1 cellular context compared by ENCODE assay signal in the genomic region with DNA sequence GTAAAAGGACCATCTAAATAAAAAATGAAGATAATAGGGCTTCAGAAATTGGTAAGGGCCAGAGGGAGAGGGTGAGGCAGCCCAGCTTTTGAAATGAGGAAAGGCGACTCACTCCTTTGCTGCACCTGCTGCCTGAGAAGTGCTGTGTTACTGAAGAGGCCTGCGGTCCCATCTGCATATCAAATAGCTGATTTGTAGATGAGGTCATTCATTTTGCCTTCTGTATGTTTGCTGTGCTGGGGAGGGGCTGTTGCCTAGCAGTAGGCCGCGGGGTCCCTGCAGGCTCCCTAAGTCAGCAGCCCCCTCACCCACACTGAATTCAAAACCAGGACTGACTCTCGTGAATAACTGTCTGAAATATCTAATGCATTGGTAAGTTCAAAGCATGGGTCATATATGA.
TF ChIP-seq lines count a peak whose summit lies in the region.

No MANE protein-coding gene starts in this region.

TF ChIP-seq in SK-N-SH, 30 proteins besides CTCF, POLR2A, EP300 and RAD21 (continued from another document):
- TF ChIP-seq, protein P1, sequence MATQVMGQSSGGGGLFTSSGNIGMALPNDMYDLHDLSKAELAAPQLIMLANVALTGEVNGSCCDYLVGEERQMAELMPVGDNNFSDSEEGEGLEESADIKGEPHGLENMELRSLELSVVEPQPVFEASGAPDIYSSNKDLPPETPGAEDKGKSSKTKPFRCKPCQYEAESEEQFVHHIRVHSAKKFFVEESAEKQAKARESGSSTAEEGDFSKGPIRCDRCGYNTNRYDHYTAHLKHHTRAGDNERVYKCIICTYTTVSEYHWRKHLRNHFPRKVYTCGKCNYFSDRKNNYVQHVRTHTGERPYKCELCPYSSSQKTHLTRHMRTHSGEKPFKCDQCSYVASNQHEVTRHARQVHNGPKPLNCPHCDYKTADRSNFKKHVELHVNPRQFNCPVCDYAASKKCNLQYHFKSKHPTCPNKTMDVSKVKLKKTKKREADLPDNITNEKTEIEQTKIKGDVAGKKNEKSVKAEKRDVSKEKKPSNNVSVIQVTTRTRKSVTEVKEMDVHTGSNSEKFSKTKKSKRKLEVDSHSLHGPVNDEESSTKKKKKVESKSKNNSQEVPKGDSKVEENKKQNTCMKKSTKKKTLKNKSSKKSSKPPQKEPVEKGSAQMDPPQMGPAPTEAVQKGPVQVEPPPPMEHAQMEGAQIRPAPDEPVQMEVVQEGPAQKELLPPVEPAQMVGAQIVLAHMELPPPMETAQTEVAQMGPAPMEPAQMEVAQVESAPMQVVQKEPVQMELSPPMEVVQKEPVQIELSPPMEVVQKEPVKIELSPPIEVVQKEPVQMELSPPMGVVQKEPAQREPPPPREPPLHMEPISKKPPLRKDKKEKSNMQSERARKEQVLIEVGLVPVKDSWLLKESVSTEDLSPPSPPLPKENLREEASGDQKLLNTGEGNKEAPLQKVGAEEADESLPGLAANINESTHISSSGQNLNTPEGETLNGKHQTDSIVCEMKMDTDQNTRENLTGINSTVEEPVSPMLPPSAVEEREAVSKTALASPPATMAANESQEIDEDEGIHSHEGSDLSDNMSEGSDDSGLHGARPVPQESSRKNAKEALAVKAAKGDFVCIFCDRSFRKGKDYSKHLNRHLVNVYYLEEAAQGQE (IDR thresholded peaks at IDR 0.05; ENCODE audit: low read depth, low read length): no peak
- TF ChIP-seq TCF12 (IDR thresholded peaks at IDR 0.05) (no peak), RXRA (IDR thresholded peaks at IDR 0.05; ENCODE audit: borderline replicate concordance, low read depth) (no peak), MXI1 (IDR thresholded peaks at IDR 0.05; ENCODE audit: low read depth, low read length) (no peak), SIN3A (IDR thresholded peaks at IDR 0.05; ENCODE audit: borderline replicate concordance, low read depth, low read length) (no peak), NFIC (IDR thresholded peaks at IDR 0.05; ENCODE audit: borderline replicate concordance) (no peak), EZH2phosphoT487 (IDR thresholded peaks at IDR 0.05; ENCODE audit: borderline replicate concordance, low read depth) (no peak)
- TF ChIP-seq, protein P2, sequence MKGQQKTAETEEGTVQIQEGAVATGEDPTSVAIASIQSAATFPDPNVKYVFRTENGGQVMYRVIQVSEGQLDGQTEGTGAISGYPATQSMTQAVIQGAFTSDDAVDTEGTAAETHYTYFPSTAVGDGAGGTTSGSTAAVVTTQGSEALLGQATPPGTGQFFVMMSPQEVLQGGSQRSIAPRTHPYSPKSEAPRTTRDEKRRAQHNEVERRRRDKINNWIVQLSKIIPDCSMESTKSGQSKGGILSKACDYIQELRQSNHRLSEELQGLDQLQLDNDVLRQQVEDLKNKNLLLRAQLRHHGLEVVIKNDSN (IDR thresholded peaks at IDR 0.05; ENCODE audit: borderline replicate concordance, low read depth): no peak
- TF ChIP-seq, protein P3, sequence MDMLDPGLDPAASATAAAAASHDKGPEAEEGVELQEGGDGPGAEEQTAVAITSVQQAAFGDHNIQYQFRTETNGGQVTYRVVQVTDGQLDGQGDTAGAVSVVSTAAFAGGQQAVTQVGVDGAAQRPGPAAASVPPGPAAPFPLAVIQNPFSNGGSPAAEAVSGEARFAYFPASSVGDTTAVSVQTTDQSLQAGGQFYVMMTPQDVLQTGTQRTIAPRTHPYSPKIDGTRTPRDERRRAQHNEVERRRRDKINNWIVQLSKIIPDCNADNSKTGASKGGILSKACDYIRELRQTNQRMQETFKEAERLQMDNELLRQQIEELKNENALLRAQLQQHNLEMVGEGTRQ (IDR thresholded peaks at IDR 0.05; ENCODE audit: borderline replicate concordance, low read depth, low read length): no peak
- TF ChIP-seq, protein P4, sequence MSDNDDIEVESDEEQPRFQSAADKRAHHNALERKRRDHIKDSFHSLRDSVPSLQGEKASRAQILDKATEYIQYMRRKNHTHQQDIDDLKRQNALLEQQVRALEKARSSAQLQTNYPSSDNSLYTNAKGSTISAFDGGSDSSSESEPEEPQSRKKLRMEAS (IDR thresholded peaks at IDR 0.05; ENCODE audit: low read depth): no peak
